8 cellular contexts compared by ENCODE assay signal in the genomic region with DNA sequence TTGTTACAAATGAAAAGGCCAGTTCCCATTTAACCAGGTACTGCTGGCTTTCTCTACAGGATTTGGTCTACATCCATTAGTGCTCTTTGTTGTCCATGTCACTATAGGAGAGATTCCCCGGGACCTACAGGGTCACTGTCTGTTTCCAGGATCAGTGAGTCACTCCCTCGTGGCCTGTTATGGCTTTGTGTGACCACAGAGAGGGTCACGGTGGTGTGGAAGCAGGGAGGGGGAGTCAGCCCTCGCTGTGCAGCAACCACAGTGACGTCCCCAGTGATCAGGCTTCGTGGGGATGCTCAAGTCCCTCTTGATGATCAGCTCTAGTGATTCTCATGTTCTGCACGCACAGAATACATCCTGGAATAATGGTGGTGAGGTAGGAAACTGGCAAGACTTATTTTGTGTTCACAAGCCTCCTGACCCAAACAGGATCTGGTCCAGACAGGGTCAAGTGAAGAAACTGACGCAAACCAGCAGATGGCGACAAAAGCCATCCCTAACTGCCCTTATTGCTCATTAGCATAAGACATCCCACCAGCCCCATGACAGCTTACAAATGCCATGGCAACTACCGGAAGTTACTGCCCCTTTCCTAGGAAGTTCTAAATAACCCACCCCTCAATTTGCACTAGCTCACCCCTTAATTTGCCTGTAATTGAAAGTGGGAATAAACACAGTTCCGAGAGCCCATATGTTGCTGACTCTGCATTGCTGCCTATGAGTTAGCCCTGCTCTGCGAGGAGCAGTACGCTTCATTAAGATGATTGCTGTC.
DNase-seq lines count a peak whose midpoint lies in the region; ATAC-seq, FAIRE-seq and TF ChIP-seq lines count a peak whose summit lies in the region.

No MANE protein-coding gene starts in this region.

- H3K27me3 ChIP-seq in neutrophil = no peaks in the 10 kb centered on the region

- H3K4me3 ChIP-seq in neutrophil (ENCODE audit: low read depth in 1 of 2, low read length in 1 of 2) = no peak overlapping the region

- TF ChIP-seq CTCF in 22Rv1 (IDR thresholded peaks at IDR 0.05) (peak; percentile 91), neutrophil (IDR thresholded peaks at IDR 0.05) (peak; percentile 32)

- no peaks in the 10 kb centered on the region for H3K36me3 ChIP-seq in neutrophil

- H3K4me1 ChIP-seq in neutrophil (ENCODE audit: control insufficient read depth in 1 of 2, insufficient read depth in 1 of 2, low read depth in 1 of 2, low read length in 1 of 2) = peaks cover 0 to 6% of the 10 kb centered on the region in 2 experiments

- H3K9me3 ChIP-seq in neutrophil = no peaks in the 10 kb centered on the region

- H3K27ac ChIP-seq in 22Rv1 (no peak overlapping the region), neutrophil (no peak overlapping the region)

- ATAC-seq in HG03095 (IDR thresholded peaks at IDR 0.05; ENCODE audit: unreplicated experiment) = peak; percentile 63
- ATAC-seq in HG03442 (IDR thresholded peaks at IDR 0.05; ENCODE audit: unreplicated experiment) = no peak

- DNase-seq in DMS114 treated with DMSO at 0.1 percent for 48 hours (lab: John Stamatoyannopoulos, UW; ENCODE audit: unreplicated experiment) (peak; percentile 9), RCC 7860 (ENCODE audit: low spot score) (peak; percentile 69), erythroblast (lab: John Stamatoyannopoulos, UW) (peak; percentile 57 to 72)
- DNase-seq in activated effector memory CD4-positive, alpha-beta T cell treated with anti-CD3 and anti-CD28 coated beads, Interleukin-2, amount 50 U/mL, for 16 hours = no peak

- peak; percentile 62 for FAIRE-seq in RCC 7860 (lab: Jason Lieb, UNC)

- no peak for TF ChIP-seq POLR2A in erythroblast (IDR thresholded peaks at IDR 0.05; ENCODE audit: low read length)
